1 cellular context compared by ENCODE assay signal in the genomic region with DNA sequence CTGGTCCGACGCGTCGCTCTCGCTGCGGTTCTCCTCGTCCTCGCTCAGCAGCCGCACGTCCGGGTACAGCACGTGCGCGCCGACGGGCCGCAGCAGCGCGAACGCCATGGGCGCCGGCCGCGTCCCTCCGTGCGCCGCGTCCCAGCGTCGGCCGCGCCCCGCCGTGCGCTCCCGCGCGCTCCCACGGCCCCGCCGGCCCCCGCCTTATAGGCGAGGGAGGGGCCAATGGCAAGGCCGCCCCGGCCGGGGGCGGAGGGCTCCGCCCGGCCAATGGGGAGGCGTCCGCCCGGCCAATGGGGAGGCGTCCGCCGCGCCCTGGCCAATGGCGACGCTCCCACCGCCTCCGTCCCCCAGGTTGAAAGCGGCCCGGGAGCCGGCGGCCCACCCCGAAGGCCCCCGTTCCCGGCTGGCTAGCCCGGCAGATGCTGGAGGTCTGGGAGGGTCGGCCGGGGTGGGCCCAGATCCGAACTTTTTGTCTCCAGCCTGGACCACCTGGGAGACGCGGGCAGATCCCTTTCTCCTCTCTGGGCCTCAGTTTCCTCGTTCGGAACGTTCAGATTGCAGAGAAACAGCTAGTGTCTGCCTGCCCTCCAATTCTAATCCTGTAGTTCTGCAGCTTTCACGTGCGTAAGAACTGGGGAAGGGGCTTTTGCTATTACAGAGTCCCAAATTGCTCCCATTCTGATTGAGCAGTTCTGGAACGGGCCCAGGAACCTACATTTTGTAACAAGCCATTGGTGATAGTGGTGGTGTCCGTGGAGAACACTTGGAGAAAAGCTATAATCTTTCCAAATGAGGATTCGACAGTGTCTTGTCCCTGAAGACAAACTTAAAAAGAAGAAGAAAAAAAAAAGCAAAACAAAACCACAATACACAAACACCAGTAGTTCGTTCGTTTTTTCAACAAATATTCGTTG.
TF ChIP-seq lines count a peak whose summit lies in the region.

A gene with protein sequence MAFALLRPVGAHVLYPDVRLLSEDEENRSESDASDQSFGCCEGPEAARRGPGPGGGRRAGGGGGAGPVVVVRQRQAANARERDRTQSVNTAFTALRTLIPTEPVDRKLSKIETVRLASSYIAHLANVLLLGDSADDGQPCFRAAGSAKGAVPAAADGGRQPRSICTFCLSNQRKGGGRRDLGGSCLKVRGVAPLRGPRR (minus strand): TSS at position 180 of the 917 bp plus-strand sequence. CDS start 72 bp downstream, at position 108.

TF ChIP-seq in IMR-90, 13 proteins besides CTCF, POLR2A, EP300 and RAD21 (continued from another document):
- no peak for TF ChIP-seq MXI1 (IDR thresholded peaks at IDR 0.05; ENCODE audit: borderline replicate concordance, low read depth, low read length)
- no peak for TF ChIP-seq FOS (IDR thresholded peaks at IDR 0.05; ENCODE audit: low read depth, low read length)
- TF ChIP-seq, protein P1, sequence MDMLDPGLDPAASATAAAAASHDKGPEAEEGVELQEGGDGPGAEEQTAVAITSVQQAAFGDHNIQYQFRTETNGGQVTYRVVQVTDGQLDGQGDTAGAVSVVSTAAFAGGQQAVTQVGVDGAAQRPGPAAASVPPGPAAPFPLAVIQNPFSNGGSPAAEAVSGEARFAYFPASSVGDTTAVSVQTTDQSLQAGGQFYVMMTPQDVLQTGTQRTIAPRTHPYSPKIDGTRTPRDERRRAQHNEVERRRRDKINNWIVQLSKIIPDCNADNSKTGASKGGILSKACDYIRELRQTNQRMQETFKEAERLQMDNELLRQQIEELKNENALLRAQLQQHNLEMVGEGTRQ (IDR thresholded peaks at IDR 0.05; ENCODE audit: low read depth, low read length), result no peak
- no peak for TF ChIP-seq BHLHE40 (IDR thresholded peaks at IDR 0.05; ENCODE audit: low read depth, low read length)
- TF ChIP-seq RCOR1 (IDR thresholded peaks at IDR 0.05; ENCODE audit: insufficient replicate concordance, low read length), result no peak
